Comparison of ENCODE assay signal across 1 cellular context in the genomic region with DNA sequence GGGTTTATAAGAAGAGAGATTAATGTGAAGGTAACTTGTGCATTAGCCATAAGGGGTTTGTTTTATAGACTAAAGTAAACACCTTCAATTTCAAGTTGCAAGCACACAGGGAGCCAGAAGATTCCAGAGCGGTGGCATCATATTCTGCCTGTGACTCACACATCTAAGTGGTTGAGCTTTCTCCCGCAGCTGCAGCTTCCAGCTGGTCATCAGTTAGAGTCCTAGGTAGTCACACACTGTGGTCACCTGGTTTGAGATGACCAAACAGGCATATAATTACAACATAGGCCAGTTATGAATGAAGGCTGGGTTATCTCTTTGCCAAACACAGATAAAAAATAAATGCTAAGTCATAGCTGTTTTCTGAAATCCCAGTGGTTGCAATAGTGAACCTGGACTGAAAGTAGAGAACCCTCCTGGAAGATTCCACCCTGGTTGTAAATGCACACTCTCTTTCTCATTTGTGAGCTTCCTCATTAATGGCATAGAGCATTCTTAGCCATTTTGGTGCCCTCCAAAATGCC.
TF ChIP-seq lines count a peak whose summit lies in the region.

No MANE protein-coding gene starts in this region.

TF ChIP-seq in K562, 482 proteins besides CTCF, POLR2A, EP300 and RAD21 (continued from another document and continues in another):
- TF ChIP-seq, protein P1, sequence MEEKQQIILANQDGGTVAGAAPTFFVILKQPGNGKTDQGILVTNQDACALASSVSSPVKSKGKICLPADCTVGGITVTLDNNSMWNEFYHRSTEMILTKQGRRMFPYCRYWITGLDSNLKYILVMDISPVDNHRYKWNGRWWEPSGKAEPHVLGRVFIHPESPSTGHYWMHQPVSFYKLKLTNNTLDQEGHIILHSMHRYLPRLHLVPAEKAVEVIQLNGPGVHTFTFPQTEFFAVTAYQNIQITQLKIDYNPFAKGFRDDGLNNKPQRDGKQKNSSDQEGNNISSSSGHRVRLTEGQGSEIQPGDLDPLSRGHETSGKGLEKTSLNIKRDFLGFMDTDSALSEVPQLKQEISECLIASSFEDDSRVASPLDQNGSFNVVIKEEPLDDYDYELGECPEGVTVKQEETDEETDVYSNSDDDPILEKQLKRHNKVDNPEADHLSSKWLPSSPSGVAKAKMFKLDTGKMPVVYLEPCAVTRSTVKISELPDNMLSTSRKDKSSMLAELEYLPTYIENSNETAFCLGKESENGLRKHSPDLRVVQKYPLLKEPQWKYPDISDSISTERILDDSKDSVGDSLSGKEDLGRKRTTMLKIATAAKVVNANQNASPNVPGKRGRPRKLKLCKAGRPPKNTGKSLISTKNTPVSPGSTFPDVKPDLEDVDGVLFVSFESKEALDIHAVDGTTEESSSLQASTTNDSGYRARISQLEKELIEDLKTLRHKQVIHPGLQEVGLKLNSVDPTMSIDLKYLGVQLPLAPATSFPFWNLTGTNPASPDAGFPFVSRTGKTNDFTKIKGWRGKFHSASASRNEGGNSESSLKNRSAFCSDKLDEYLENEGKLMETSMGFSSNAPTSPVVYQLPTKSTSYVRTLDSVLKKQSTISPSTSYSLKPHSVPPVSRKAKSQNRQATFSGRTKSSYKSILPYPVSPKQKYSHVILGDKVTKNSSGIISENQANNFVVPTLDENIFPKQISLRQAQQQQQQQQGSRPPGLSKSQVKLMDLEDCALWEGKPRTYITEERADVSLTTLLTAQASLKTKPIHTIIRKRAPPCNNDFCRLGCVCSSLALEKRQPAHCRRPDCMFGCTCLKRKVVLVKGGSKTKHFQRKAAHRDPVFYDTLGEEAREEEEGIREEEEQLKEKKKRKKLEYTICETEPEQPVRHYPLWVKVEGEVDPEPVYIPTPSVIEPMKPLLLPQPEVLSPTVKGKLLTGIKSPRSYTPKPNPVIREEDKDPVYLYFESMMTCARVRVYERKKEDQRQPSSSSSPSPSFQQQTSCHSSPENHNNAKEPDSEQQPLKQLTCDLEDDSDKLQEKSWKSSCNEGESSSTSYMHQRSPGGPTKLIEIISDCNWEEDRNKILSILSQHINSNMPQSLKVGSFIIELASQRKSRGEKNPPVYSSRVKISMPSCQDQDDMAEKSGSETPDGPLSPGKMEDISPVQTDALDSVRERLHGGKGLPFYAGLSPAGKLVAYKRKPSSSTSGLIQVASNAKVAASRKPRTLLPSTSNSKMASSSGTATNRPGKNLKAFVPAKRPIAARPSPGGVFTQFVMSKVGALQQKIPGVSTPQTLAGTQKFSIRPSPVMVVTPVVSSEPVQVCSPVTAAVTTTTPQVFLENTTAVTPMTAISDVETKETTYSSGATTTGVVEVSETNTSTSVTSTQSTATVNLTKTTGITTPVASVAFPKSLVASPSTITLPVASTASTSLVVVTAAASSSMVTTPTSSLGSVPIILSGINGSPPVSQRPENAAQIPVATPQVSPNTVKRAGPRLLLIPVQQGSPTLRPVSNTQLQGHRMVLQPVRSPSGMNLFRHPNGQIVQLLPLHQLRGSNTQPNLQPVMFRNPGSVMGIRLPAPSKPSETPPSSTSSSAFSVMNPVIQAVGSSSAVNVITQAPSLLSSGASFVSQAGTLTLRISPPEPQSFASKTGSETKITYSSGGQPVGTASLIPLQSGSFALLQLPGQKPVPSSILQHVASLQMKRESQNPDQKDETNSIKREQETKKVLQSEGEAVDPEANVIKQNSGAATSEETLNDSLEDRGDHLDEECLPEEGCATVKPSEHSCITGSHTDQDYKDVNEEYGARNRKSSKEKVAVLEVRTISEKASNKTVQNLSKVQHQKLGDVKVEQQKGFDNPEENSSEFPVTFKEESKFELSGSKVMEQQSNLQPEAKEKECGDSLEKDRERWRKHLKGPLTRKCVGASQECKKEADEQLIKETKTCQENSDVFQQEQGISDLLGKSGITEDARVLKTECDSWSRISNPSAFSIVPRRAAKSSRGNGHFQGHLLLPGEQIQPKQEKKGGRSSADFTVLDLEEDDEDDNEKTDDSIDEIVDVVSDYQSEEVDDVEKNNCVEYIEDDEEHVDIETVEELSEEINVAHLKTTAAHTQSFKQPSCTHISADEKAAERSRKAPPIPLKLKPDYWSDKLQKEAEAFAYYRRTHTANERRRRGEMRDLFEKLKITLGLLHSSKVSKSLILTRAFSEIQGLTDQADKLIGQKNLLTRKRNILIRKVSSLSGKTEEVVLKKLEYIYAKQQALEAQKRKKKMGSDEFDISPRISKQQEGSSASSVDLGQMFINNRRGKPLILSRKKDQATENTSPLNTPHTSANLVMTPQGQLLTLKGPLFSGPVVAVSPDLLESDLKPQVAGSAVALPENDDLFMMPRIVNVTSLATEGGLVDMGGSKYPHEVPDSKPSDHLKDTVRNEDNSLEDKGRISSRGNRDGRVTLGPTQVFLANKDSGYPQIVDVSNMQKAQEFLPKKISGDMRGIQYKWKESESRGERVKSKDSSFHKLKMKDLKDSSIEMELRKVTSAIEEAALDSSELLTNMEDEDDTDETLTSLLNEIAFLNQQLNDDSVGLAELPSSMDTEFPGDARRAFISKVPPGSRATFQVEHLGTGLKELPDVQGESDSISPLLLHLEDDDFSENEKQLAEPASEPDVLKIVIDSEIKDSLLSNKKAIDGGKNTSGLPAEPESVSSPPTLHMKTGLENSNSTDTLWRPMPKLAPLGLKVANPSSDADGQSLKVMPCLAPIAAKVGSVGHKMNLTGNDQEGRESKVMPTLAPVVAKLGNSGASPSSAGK (IDR thresholded peaks at IDR 0.05): no peak
- TF ChIP-seq, protein P2, sequence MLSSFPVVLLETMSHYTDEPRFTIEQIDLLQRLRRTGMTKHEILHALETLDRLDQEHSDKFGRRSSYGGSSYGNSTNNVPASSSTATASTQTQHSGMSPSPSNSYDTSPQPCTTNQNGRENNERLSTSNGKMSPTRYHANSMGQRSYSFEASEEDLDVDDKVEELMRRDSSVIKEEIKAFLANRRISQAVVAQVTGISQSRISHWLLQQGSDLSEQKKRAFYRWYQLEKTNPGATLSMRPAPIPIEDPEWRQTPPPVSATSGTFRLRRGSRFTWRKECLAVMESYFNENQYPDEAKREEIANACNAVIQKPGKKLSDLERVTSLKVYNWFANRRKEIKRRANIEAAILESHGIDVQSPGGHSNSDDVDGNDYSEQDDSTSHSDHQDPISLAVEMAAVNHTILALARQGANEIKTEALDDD (IDR thresholded peaks at IDR 0.05): peak; percentile 100
- TF ChIP-seq, protein P3, sequence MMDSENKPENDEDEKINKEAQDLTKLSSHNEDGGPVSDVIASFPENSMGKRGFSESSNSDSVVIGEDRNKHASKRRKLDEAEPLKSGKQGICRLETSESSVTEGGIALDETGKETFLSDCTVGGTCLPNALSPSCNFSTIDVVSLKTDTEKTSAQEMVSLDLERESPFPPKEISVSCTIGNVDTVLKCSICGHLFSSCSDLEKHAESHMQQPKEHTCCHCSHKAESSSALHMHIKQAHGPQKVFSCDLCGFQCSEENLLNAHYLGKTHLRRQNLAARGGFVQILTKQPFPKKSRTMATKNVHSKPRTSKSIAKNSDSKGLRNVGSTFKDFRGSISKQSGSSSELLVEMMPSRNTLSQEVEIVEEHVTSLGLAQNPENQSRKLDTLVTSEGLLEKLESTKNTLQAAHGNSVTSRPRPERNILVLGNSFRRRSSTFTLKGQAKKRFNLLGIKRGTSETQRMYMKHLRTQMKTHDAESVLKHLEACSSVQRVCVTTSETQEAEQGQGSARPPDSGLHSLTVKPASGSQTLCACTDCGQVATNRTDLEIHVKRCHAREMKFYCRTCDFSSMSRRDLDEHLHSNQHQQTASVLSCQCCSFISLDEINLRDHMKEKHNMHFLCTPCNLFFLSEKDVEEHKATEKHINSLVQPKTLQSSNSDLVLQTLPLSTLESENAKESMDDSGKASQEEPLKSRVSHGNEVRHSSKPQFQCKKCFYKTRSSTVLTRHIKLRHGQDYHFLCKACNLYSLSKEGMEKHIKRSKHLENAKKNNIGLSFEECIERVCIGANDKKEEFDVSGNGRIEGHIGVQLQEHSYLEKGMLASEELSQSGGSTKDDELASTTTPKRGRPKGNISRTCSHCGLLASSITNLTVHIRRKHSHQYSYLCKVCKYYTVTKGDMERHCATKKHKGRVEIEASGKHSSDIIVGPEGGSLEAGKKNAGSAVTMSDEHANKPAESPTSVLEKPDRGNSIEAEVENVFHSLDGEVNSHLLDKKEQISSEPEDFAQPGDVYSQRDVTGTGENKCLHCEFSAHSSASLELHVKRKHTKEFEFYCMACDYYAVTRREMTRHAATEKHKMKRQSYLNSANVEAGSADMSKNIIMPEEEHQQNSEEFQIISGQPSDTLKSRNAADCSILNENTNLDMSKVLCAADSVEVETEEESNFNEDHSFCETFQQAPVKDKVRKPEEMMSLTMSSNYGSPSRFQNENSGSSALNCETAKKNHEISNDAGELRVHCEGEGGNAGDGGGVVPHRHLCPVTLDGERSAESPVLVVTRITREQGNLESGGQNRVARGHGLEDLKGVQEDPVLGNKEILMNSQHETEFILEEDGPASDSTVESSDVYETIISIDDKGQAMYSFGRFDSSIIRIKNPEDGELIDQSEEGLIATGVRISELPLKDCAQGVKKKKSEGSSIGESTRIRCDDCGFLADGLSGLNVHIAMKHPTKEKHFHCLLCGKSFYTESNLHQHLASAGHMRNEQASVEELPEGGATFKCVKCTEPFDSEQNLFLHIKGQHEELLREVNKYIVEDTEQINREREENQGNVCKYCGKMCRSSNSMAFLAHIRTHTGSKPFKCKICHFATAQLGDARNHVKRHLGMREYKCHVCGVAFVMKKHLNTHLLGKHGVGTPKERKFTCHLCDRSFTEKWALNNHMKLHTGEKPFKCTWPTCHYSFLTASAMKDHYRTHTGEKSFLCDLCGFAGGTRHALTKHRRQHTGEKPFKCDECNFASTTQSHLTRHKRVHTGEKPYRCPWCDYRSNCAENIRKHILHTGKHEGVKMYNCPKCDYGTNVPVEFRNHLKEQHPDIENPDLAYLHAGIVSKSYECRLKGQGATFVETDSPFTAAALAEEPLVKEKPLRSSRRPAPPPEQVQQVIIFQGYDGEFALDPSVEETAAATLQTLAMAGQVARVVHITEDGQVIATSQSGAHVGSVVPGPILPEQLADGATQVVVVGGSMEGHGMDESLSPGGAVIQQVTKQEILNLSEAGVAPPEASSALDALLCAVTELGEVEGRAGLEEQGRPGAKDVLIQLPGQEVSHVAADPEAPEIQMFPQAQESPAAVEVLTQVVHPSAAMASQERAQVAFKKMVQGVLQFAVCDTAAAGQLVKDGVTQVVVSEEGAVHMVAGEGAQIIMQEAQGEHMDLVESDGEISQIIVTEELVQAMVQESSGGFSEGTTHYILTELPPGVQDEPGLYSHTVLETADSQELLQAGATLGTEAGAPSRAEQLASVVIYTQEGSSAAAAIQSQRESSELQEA (IDR thresholded peaks at IDR 0.05; ENCODE audit: low read depth): no peak
- TF ChIP-seq, protein P4, sequence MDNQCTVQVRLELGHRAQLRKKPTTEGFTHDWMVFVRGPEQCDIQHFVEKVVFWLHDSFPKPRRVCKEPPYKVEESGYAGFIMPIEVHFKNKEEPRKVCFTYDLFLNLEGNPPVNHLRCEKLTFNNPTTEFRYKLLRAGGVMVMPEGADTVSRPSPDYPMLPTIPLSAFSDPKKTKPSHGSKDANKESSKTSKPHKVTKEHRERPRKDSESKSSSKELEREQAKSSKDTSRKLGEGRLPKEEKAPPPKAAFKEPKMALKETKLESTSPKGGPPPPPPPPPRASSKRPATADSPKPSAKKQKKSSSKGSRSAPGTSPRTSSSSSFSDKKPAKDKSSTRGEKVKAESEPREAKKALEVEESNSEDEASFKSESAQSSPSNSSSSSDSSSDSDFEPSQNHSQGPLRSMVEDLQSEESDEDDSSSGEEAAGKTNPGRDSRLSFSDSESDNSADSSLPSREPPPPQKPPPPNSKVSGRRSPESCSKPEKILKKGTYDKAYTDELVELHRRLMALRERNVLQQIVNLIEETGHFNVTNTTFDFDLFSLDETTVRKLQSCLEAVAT (IDR thresholded peaks at IDR 0.05): no peak
- TF ChIP-seq MAZ (CRISPR knock-in tag; conservative IDR thresholded peaks at IDR 0.05 in 1 of 2, IDR thresholded peaks at IDR 0.05 in 1 of 2) (no peak), CBFB (CRISPR knock-in tag; IDR thresholded peaks at IDR 0.05) (no peak), ETS2 (tag; IDR thresholded peaks at IDR 0.05; ENCODE audit: borderline replicate concordance, poor library complexity, severe bottlenecking) (no peak), KDM1A (IDR thresholded peaks at IDR 0.05) (peak in 1 of 2 experiments; percentile 42; a peak in 1 of 4 replicates), STAT5B (CRISPR knock-in tag; IDR thresholded peaks at IDR 0.05) (no peak), MAFG (tag; conservative IDR thresholded peaks at IDR 0.05) (peak; percentile 93), BRF1 (IDR thresholded peaks at IDR 0.05; ENCODE audit: borderline replicate concordance, extremely low read depth, insufficient read length) (no peak), CEBPG (CRISPR knock-in tag; IDR thresholded peaks at IDR 0.05) (peak; percentile 64), CEBPG (tag; conservative IDR thresholded peaks at IDR 0.05 in 1 of 2, IDR thresholded peaks at IDR 0.05 in 1 of 2) (peak; percentile 83 to 85), ZEB2 (IDR thresholded peaks at IDR 0.05) (peak; percentile 96), MCM3 (IDR thresholded peaks at IDR 0.05) (no peak), CBFA2T2 (conservative IDR thresholded peaks at IDR 0.05) (peak; percentile 89), ZNF445 (CRISPR knock-in tag; IDR thresholded peaks at IDR 0.05; ENCODE audit: low read depth) (no peak)
- TF ChIP-seq, protein P5, sequence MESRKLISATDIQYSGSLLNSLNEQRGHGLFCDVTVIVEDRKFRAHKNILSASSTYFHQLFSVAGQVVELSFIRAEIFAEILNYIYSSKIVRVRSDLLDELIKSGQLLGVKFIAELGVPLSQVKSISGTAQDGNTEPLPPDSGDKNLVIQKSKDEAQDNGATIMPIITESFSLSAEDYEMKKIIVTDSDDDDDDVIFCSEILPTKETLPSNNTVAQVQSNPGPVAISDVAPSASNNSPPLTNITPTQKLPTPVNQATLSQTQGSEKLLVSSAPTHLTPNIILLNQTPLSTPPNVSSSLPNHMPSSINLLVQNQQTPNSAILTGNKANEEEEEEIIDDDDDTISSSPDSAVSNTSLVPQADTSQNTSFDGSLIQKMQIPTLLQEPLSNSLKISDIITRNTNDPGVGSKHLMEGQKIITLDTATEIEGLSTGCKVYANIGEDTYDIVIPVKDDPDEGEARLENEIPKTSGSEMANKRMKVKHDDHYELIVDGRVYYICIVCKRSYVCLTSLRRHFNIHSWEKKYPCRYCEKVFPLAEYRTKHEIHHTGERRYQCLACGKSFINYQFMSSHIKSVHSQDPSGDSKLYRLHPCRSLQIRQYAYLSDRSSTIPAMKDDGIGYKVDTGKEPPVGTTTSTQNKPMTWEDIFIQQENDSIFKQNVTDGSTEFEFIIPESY (CRISPR knock-in tag; IDR thresholded peaks at IDR 0.05): no peak
- TF ChIP-seq, protein P6, sequence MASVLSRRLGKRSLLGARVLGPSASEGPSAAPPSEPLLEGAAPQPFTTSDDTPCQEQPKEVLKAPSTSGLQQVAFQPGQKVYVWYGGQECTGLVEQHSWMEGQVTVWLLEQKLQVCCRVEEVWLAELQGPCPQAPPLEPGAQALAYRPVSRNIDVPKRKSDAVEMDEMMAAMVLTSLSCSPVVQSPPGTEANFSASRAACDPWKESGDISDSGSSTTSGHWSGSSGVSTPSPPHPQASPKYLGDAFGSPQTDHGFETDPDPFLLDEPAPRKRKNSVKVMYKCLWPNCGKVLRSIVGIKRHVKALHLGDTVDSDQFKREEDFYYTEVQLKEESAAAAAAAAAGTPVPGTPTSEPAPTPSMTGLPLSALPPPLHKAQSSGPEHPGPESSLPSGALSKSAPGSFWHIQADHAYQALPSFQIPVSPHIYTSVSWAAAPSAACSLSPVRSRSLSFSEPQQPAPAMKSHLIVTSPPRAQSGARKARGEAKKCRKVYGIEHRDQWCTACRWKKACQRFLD (CRISPR knock-in tag; IDR thresholded peaks at IDR 0.05): peak; percentile 49; the same call in 1 of the 2 replicates
